In the genomic region with DNA sequence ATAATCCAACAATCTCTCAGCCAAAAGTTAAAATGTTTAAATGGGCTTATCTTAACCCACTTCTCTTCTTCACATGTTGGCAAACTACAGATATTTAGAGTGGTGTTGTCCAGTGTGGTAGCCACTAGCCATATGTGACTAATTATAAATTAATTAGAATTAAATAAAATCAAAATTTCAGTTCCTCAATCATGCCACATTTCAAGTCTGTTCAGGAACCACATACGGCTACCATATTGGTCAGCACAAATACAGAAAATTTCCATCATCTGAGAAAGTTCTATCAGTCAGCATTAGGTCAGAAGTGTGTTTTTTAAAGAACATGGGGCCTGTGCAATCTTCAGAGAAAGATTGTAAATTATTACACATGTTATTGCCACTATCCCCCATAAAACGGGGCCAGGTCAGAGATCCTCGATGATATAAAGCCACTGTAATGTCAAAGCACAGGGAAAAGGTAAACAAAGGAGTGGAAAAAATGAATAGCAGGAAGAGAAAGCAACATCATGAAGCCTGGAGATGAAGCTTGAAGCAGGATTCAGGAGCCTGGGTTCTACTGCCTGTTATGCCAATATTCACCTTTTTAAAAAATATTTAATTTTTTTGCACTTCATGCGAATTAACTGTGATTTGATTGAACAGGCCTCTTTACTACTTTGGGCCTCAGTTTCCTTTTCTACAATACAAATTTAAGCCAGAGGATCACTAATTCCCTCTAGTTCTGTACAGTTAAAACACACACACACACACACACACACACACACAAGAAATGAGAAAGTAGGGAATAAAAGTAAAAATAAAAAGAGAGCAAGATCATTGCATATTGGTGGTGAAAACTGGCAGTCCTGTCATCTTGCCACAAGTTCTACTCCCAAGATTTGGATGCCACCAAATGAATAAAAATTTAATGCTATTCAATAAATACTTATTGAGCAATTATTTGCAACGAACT, we compare ENCODE assay signal across 8 cellular contexts. TPM values are rescaled to one million over a fixed set of nuclear protein-coding genes. Genes with fewer than 3 reads are reported as not detected.
DNase-seq lines count a peak whose midpoint lies in the region; TF ChIP-seq lines count a peak whose summit lies in the region.

No MANE protein-coding gene starts in this region.

- TF ChIP-seq CTCF in transverse colon (IDR thresholded peaks at IDR 0.05), result no peak

- CTCF ChIA-PET in activated CD4-positive, alpha-beta memory T cell treated with anti-CD3 and anti-CD28 coated beads, Interleukin-2, amount 10 ng/mL, durations not matched to agents 7 days and 5 days (lab: Charles Lee), result no interaction called here

- peak overlapping the region; percentile 98 for H3K4me3 Mint-ChIP-seq in activated naive CD4-positive, alpha-beta T cell treated with anti-CD3 and anti-CD28 coated beads, Interleukin-2, amount 50 U/mL, for 24 hours
- H3K4me3 Mint-ChIP-seq in activated CD4-positive, alpha-beta memory T cell treated with anti-CD3 and anti-CD28 coated beads, Interleukin-2, amount 10 ng/mL, durations not matched to agents 7 days and 5 days, result peak overlapping the region; percentile 98

- H3K9me3 ChIP-seq in transverse colon, result no peaks in the 10 kb centered on the region

- no peaks in the 10 kb centered on the region for H3K27me3 Mint-ChIP-seq in activated naive CD4-positive, alpha-beta T cell treated with anti-CD3 and anti-CD28 coated beads, Interleukin-2, amount 50 U/mL, for 24 hours
- H3K27me3 Mint-ChIP-seq in activated CD4-positive, alpha-beta memory T cell treated with anti-CD3 and anti-CD28 coated beads, Interleukin-2, amount 10 ng/mL, durations not matched to agents 7 days and 5 days, result no peaks in the 10 kb centered on the region

- no peaks in the 10 kb centered on the region for H3K36me3 ChIP-seq in transverse colon

- no peak for TF ChIP-seq EP300 in transverse colon (IDR thresholded peaks at IDR 0.05; ENCODE audit: low read depth)

- H3K27ac ChIP-seq in transverse colon, result peak overlapping the region; percentile 98 to 100 (median 98)

- POLR2A ChIA-PET in activated CD4-positive, alpha-beta memory T cell treated with anti-CD3 and anti-CD28 coated beads, Interleukin-2, amount 10 ng/mL, durations not matched to agents 7 days and 5 days (lab: Charles Lee), result interaction anchor here (3.4 to 4.1 kb wide), 2 partner anchors 25 to 52 kb away, joined by 54 to 73 read pairs; a partner anchor contains a TSS

- intact Hi-C loops in transverse colon (cut with DNase I; ENCODE audit: low total_unique reads), result no loop called here

- H3K4me1 Mint-ChIP-seq in activated naive CD4-positive, alpha-beta T cell treated with anti-CD3 and anti-CD28 coated beads, Interleukin-2, amount 50 U/mL, for 24 hours, result peaks cover 51% of the 10 kb centered on the region
- peaks cover 46% of the 10 kb centered on the region for H3K4me1 Mint-ChIP-seq in activated CD4-positive, alpha-beta memory T cell treated with anti-CD3 and anti-CD28 coated beads, Interleukin-2, amount 10 ng/mL, durations not matched to agents 7 days and 5 days

- 13 to 27% methylated on average over 4 to 5 of the region's 5 CpGs for WGBS in transverse colon (ENCODE audit: low coverage in 1 of 2), 2 donors

- DNase-seq in activated naive CD4-positive, alpha-beta T cell (lab: John Stamatoyannopoulos, UW), result no peak
- DNase-seq in activated CD4-positive, alpha-beta memory T cell treated with anti-CD3 and anti-CD28 coated beads, Interleukin-2, amount 10 ng/mL, durations not matched to agents 7 days and 5 days, result no peak
- DNase-seq in iris pigment epithelial cell (ENCODE audit: low read depth), result peak; percentile 50
- DNase-seq in transverse colon, result peak; percentile 54
- DNase-seq in NCI-H1048 (lab: John Stamatoyannopoulos, UW), result no peak
- DNase-seq in NCI-H82 (lab: John Stamatoyannopoulos, UW), result no peak
- DNase-seq in stimulated activated CD4-positive, alpha-beta T cell treated with anti-CD3 and anti-CD28 coated beads, Interleukin-1b, Interleukin-23, amount 100 ng/mL, for 48 hours, result no peak

- peak overlapping the region in 3 of 4 donors; percentile 90 to 98 (median 97) for H3K4me3 ChIP-seq in transverse colon

- peaks cover 8 to 65% (median 31%) of the 10 kb centered on the region in 4 donors for H3K4me1 ChIP-seq in transverse colon

- H3K36me3 Mint-ChIP-seq in activated naive CD4-positive, alpha-beta T cell treated with anti-CD3 and anti-CD28 coated beads, Interleukin-2, amount 50 U/mL, for 24 hours, result peaks cover 8% of the 10 kb centered on the region
- peaks cover 49% of the 10 kb centered on the region for H3K36me3 Mint-ChIP-seq in activated CD4-positive, alpha-beta memory T cell treated with anti-CD3 and anti-CD28 coated beads, Interleukin-2, amount 10 ng/mL, durations not matched to agents 7 days and 5 days (ENCODE audit: low read depth)

- in situ Hi-C loops in transverse colon (cut with MboI; ENCODE audit: low pct_ligation_motif_present in 1 of 4, low pct_unique_long_range_greater_than_20kb in 1 of 4, low sequenced_read_pairs in 3 of 4), result loop anchor here in 1 of 4 donors (25.0 kb wide), 1 partner anchor 673 kb away; no protein-coding TSS in a partner anchor

- H3K27me3 ChIP-seq in transverse colon, result no peaks in the 10 kb centered on the region

- peak; percentile 63 for TF ChIP-seq POLR2A in transverse colon (IDR thresholded peaks at IDR 0.05)

- no peak overlapping the region for H3K27ac Mint-ChIP-seq in activated naive CD4-positive, alpha-beta T cell treated with anti-CD3 and anti-CD28 coated beads, Interleukin-2, amount 50 U/mL, for 24 hours
- peak overlapping the region; percentile 64 for H3K27ac Mint-ChIP-seq in activated CD4-positive, alpha-beta memory T cell treated with anti-CD3 and anti-CD28 coated beads, Interleukin-2, amount 10 ng/mL, durations not matched to agents 7 days and 5 days

- H3K9me3 Mint-ChIP-seq in activated naive CD4-positive, alpha-beta T cell treated with anti-CD3 and anti-CD28 coated beads, Interleukin-2, amount 50 U/mL, for 24 hours, result no peaks in the 10 kb centered on the region
- no peaks in the 10 kb centered on the region for H3K9me3 Mint-ChIP-seq in activated CD4-positive, alpha-beta memory T cell treated with anti-CD3 and anti-CD28 coated beads, Interleukin-2, amount 10 ng/mL, durations not matched to agents 7 days and 5 days

RNA-seq across cellular contexts. Expression of a gene that starts 2.3 kb away (rescaled TPM):
- 10 to 100 TPM; 27.9 to 32.1 TPM for total RNA-seq in activated CD4-positive, alpha-beta memory T cell treated with anti-CD3 and anti-CD28 coated beads, Interleukin-2, amount 10 ng/mL, durations not matched to agents 7 days and 5 days
- 10 to 100 TPM; 26.6 to 42.7 (median 31.8) TPM for total RNA-seq in transverse colon

RNA-seq across cellular contexts. Expression of a gene that starts 50.6 kb away (rescaled TPM):
- 10 to 100 TPM; 22.1 to 23.0 TPM for total RNA-seq in activated CD4-positive, alpha-beta memory T cell treated with anti-CD3 and anti-CD28 coated beads, Interleukin-2, amount 10 ng/mL, durations not matched to agents 7 days and 5 days
- total RNA-seq in transverse colon, result 10 to 100 TPM in 2 of 4 donors, 1 to 10 TPM in 2; 1.5 to 17.8 (median 6.9) TPM

Comparison
In these comparisons a context has a peak if more than half of its experiments do, and no peak if none do; other contexts are left out.
1. DNase-seq: peak in iris pigment epithelial cell (single experiment) and transverse colon (single experiment); none in activated naive CD4-positive, alpha-beta T cell (0 of 4), activated CD4-positive, alpha-beta memory T cell treated with anti-CD3 and anti-CD28 coated beads, Interleukin-2, amount 10 ng/mL, durations not matched to agents 7 days and 5 days (single experiment), NCI-H1048 (single experiment), NCI-H82 (single experiment) and stimulated activated CD4-positive, alpha-beta T cell treated with anti-CD3 and anti-CD28 coated beads, Interleukin-1b, Interleukin-23, amount 100 ng/mL, for 48 hours (single experiment).